Comparison of ENCODE assay signal across 8 cellular contexts in the genomic region with DNA sequence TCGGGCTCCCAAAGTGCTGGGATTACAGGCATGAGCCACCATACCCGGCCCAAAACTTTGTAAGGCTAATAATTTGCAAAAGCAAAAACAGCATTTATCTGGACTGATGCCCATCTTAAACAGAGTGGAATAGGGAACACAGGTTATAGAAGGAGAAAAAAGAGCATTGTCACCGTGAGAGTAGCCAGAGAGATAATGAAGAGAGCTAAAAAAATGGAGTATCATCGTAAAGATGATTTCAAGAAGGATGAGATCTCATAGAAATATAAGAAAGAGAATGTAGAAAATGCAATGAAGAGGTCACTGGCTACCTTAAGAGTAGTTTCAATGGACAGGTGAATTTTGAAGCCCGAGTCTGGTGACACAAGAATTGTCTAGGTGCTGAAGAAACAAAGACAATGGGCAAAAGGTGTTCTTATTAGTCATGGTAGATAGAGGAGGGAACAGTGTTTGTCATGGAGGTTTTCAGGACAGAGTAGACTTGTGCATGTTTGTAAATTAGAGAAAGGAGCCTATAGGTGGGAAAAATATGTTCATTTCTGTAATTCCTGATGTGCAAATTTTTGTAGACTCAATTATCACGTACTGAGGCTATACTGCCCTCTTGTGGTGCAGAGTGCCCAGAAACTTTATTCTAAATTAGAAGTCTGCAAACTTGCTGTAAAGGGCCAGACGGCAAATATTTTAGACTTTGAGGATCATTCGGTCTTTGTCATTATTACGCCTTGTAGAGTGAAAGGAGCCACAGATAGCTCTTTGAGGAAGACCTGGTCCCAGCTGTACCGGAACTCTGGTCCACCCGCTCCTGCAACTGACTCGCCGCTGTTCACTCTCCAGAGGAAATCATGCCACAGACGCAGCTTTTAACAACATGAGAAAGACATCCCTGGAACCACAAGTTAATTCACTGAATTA. TPM values are rescaled to one million over a fixed set of nuclear protein-coding genes. Genes with fewer than 3 reads are reported as not detected.
A peak's percentile ranks its signal among the peaks of the same experiment; 100 is the strongest.
DNase-seq lines count a peak whose midpoint lies in the region; ATAC-seq and TF ChIP-seq lines count a peak whose summit lies in the region.

No MANE protein-coding gene starts in this region.

- TF ChIP-seq CTCF in psoas muscle (IDR thresholded peaks at IDR 0.05) = peak; percentile 84

- DNase-seq in COLO829 (ENCODE audit: low spot score) = peak; percentile 43
- DNase-seq in HT1080 (ENCODE audit: low read depth) = peak; percentile 51
- DNase-seq in RKO (ENCODE audit: low spot score) = peak; percentile 74
- peak; percentile 65 to 66 for DNase-seq in activated T-cell treated with anti-CD3 and anti-CD28 coated beads, Interleukin-2, amount 50 U/mL, for 48 hours
- DNase-seq in fibroblast of the conjunctiva (ENCODE audit: low read depth) = peak; percentile 28
- DNase-seq in psoas muscle = no peak

- H3K27me3 ChIP-seq in psoas muscle (ENCODE audit: insufficient read depth in 3 of 3, low read length in 2 of 3) = peaks cover 0 to 3% (median 0%) of the 10 kb centered on the region in 3 donors

- H3K4me3 ChIP-seq in psoas muscle = peak overlapping the region; percentile 8

- 45 to 51% (median 49%) methylated on average over 14 of the region's 14 CpGs for WGBS in psoas muscle, 3 donors

- no peaks in the 10 kb centered on the region for H3K9me3 ChIP-seq in psoas muscle

- no peaks in the 10 kb centered on the region for H3K36me3 ChIP-seq in psoas muscle (ENCODE audit: insufficient read depth in 1 of 2, low read depth in 1 of 2)

- H3K27ac ChIP-seq in psoas muscle = no peak overlapping the region

- intact Hi-C loops in psoas muscle (cut with DNase I) = loop anchor here (1.0 to 5.0 kb wide), 3 partner anchors 72 to 247 kb away; partner anchors contain the start of gene KLHL12 (in 1 of the 2)

- no peaks in the 10 kb centered on the region for H3K4me1 ChIP-seq in psoas muscle

- peak in 3 of 4 donors; percentile 40 to 72 (median 47) for ATAC-seq in psoas muscle
- no peak for ATAC-seq in HG03095 (IDR thresholded peaks at IDR 0.05; ENCODE audit: unreplicated experiment)
- ATAC-seq in HG02870 (IDR thresholded peaks at IDR 0.05; ENCODE audit: unreplicated experiment) = no peak

RNA-seq across cellular contexts. Expression of gene TMEM183A, which starts 8.1 kb away (rescaled TPM):
- total RNA-seq in HT1080 (2014; rRNA removed; shearing (Covaris generic)) = 64.0 and 75.3 TPM in 2 replicates
- 46.8 and 53.2 TPM in 2 replicates for polyA plus RNA-seq in HT1080 (2015; cell fraction: cytosol; rRNA removed)
- 49.2 and 55.7 TPM in 2 replicates for polyA plus RNA-seq in HT1080 (2015; cell fraction: nucleus; rRNA removed)
- 10 to 100 TPM; 17.1 to 25.6 (median 19.2) TPM for total RNA-seq in psoas muscle
- polyA plus RNA-seq in psoas muscle = 10 to 100 TPM; 19.0 to 33.9 (median 29.9) TPM

RNA-seq across cellular contexts. Expression of gene PPFIA4, which starts 27.2 kb away (rescaled TPM):
- total RNA-seq in HT1080 (2014; rRNA removed; shearing (Covaris generic)) = 1.3 and 2.4 TPM in 2 replicates
- polyA plus RNA-seq in HT1080 (2015; cell fraction: cytosol; rRNA removed) = 3.0 and 3.2 TPM in 2 replicates
- polyA plus RNA-seq in HT1080 (2015; cell fraction: nucleus; rRNA removed) = 34.5 and 34.6 TPM in 2 replicates
- total RNA-seq in psoas muscle = 10 to 100 TPM; 29.1 to 99.8 (median 51.5) TPM
- polyA plus RNA-seq in psoas muscle = 10 to 100 TPM in 2 of 3 donors, 1 to 10 TPM in 1; 8.3 to 28.3 (median 14.1) TPM

RNA-seq across cellular contexts. Expression of gene CYB5R1, which starts 32.0 kb away (rescaled TPM):
- 23.1 and 23.5 TPM in 2 replicates for total RNA-seq in HT1080 (2014; rRNA removed; shearing (Covaris generic))
- 18.8 and 19.5 TPM in 2 replicates for polyA plus RNA-seq in HT1080 (2015; cell fraction: cytosol; rRNA removed)
- 28.1 and 31.5 TPM in 2 replicates for polyA plus RNA-seq in HT1080 (2015; cell fraction: nucleus; rRNA removed)
- total RNA-seq in psoas muscle = 100 to 1,000 TPM; 395 to 772 (median 630) TPM
- 100 to 1,000 TPM; 255 to 500 (median 354) TPM for polyA plus RNA-seq in psoas muscle

RNA-seq across cellular contexts. Expression of gene ADIPOR1, which starts 41.0 kb away (rescaled TPM):
- total RNA-seq in HT1080 (2014; rRNA removed; shearing (Covaris generic)) = 90.5 and 116 TPM in 2 replicates
- 160 and 163 TPM in 2 replicates for polyA plus RNA-seq in HT1080 (2015; cell fraction: cytosol; rRNA removed)
- 51.6 and 54.1 TPM in 2 replicates for polyA plus RNA-seq in HT1080 (2015; cell fraction: nucleus; rRNA removed)
- total RNA-seq in psoas muscle = 10 to 100 TPM; 64.4 to 91.0 (median 72.1) TPM
- 100 to 1,000 TPM in 1 of 3 donors, 10 to 100 TPM in 2; 75.3 to 127 (median 95.8) TPM for polyA plus RNA-seq in psoas muscle

Comparison
In these comparisons a context has a peak if more than half of its experiments do, and no peak if none do; other contexts are left out.
1. DNase-seq: peak in COLO829 (single experiment), HT1080 (single experiment), RKO (single experiment), activated T-cell treated with anti-CD3 and anti-CD28 coated beads, Interleukin-2, amount 50 U/mL, for 48 hours (2 of 2) and fibroblast of the conjunctiva (single experiment); none in psoas muscle (0 of 2).
2. ATAC-seq: peak in psoas muscle (3 of 4); none in HG03095 (single experiment) and HG02870 (single experiment).
3. RNA of gene CYB5R1, which starts 32.0 kb away (total RNA-seq): 395 to 772 TPM in psoas muscle; 23.1 to 23.5 TPM in HT1080; every median in the first group is over 10 times any median in the second.